Comparison of ENCODE assay signal across 8 cellular contexts in the genomic region with DNA sequence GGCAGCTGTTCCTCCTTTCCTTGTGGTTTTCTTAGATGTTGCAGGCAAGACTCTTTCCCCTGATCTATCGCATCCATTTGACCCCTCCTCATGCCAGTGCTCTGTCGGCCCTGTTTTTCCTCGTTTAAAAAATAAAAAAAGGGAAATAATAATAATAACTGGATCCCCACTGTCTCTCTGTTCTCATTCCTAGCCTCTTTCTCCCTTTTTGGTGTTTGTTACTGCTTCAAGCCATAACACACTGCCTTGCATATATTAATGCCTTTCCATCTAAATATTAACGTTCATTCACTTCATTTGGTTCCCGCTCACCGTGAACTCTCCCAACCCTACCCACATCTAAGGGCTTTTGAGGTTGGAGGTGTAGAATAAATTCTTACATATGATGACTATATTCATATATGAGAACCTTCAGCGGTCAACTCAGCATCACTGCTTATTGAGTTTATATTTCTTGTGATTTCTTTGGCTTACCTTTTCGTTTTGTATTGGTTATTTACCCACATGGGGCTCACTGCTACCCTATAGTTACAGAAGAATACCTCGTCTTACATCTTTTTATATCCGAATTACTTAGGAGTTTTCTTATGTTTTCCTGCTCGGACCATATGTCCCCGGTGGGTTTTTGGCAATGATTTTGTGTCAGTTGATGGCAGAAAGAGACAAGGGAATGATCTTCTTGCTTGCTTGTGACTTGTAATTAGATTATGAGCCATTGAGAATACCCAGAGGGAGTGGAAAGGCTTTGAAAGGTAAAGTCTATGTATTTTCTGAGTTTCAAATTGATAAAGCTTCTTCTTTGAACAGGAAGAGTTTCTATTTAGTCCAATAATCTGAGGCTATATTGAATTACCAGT. TPM values are rescaled to one million over a fixed set of nuclear protein-coding genes. Genes with fewer than 3 reads are reported as not detected.
A peak's percentile ranks its signal among the peaks of the same experiment; 100 is the strongest.
DNase-seq lines count a peak whose midpoint lies in the region; ATAC-seq and TF ChIP-seq lines count a peak whose summit lies in the region.

No MANE protein-coding gene starts in this region.

- H3K4me3 ChIP-seq in AG10803 (ENCODE audit: low read length): peak overlapping the region; percentile 92
- H3K4me3 ChIP-seq in fibroblast of pulmonary artery (replicated peaks; ENCODE audit: low read depth, low read length): peak overlapping the region; percentile 94
- H3K4me3 ChIP-seq in psoas muscle: peak overlapping the region; percentile 74

- DNase-seq in AG10803 (ENCODE audit: low read depth) (peak; percentile 16), RWPE1 (ENCODE audit: low spot score) (peak; percentile 57), fibroblast of pulmonary artery (ENCODE audit: low read depth) (peak; percentile 25), psoas muscle (no peak), DMS153 (lab: John Stamatoyannopoulos, UW) (no peak)
- no peak for DNase-seq in activated CD8-positive, alpha-beta memory T cell treated with anti-CD3 and anti-CD28 coated beads, Interleukin-2, amount 50 U/mL, for 48 hours

- H3K9me3 ChIP-seq in psoas muscle: no peaks in the 10 kb centered on the region

- H3K27me3 ChIP-seq in psoas muscle (ENCODE audit: insufficient read depth in 3 of 3, low read length in 2 of 3): no peaks in the 10 kb centered on the region

- TF ChIP-seq CTCF in AG10803 (conservative IDR thresholded peaks at IDR 0.05; ENCODE audit: low read length): 0 out of 2 replicates have a peak, but pooled peaks have one; percentile 12
- no peak for TF ChIP-seq CTCF in RWPE1 (conservative IDR thresholded peaks at IDR 0.05; ENCODE audit: low read depth)
- TF ChIP-seq CTCF in fibroblast of pulmonary artery (IDR thresholded peaks at IDR 0.05; ENCODE audit: low read length, missing control alignments): no peak
- TF ChIP-seq CTCF in psoas muscle (IDR thresholded peaks at IDR 0.05): peak; percentile 3

- peaks cover 18% of the 10 kb centered on the region for H3K4me1 ChIP-seq in psoas muscle

- peak overlapping the region; percentile 90 for H3K27ac ChIP-seq in RWPE1
- H3K27ac ChIP-seq in psoas muscle: peak overlapping the region; percentile 95

- CTCF ChIA-PET in RWPE1 (lab: Yijun Ruan, JAX): interaction anchor here (0.7 kb wide), 1 partner anchor 378 kb away, joined by 4 read pairs; no protein-coding TSS in a partner anchor

- POLR2A ChIA-PET in RWPE1 (lab: Yijun Ruan, JAX; ENCODE audit: low non-redundant PET): no interaction called here

- WGBS in psoas muscle, 3 donors: 6 to 12% (median 7%) methylated on average over 12 of the region's 12 CpGs

- intact Hi-C loops in psoas muscle (cut with DNase I): no loop called here

- H3K36me3 ChIP-seq in psoas muscle (ENCODE audit: insufficient read depth in 1 of 2, low read depth in 1 of 2): no peaks in the 10 kb centered on the region

- ATAC-seq in GM18519 (IDR thresholded peaks at IDR 0.05; ENCODE audit: low FRiP score, unreplicated experiment) (peak; percentile 7), HG03064 (IDR thresholded peaks at IDR 0.05; ENCODE audit: low read depth, unreplicated experiment) (peak; percentile 12), psoas muscle (peak; percentile 31 to 64 (median 40))

RNA-seq across cellular contexts. Expression of a gene that starts 0.8 kb away (rescaled TPM):
- total RNA-seq in psoas muscle: 1 to 10 TPM; 4.0 to 6.4 (median 5.6) TPM
- polyA plus RNA-seq in psoas muscle: 1 to 10 TPM; 3.3 to 8.3 (median 4.3) TPM

Comparison
In these comparisons a context has a peak if more than half of its experiments do, and no peak if none do; other contexts are left out.
1. DNase-seq: peak in AG10803 (single experiment), RWPE1 (single experiment) and fibroblast of pulmonary artery (single experiment); none in psoas muscle (0 of 2), activated CD8-positive, alpha-beta memory T cell treated with anti-CD3 and anti-CD28 coated beads, Interleukin-2, amount 50 U/mL, for 48 hours (single experiment) and DMS153 (single experiment).
2. CTCF ChIP-seq: peak in AG10803 (single experiment) and psoas muscle (single experiment); none in RWPE1 (single experiment) and fibroblast of pulmonary artery (single experiment).
3. Peak in every context shown above with its lines, with median percentiles within 50 percentile points of each other: H3K4me3 ChIP-seq and ATAC-seq.